In genomic region chr3:29914861-29915524, GRCh38 we compare ENCODE assay signal across 18 cellular contexts.
DNase-seq lines count a peak whose midpoint lies in the region; ATAC-seq and TF ChIP-seq lines count a peak whose summit lies in the region.
"Had no signal": no experiment of that assay in that cellular context is flagged by ENCODE, and none has a peak within 500 bp of the region (broad histone marks: within the 10 kb centered on the region; RNA-seq: fewer than 3 reads in every experiment).

No MANE protein-coding gene starts in this region.

- TF ChIP-seq CTCF in AG09319 (IDR thresholded peaks at IDR 0.05; ENCODE audit: low read depth, low read length): no peak
- no peak for TF ChIP-seq CTCF in epithelial cell of esophagus (IDR thresholded peaks at IDR 0.05; ENCODE audit: insufficient read depth, low read depth, low read length, missing control alignments)
- TF ChIP-seq CTCF in osteocyte (IDR thresholded peaks at IDR 0.05): no peak

- H3K27ac Mint-ChIP-seq in osteocyte (ENCODE audit: unreplicated experiment): peak overlapping the region; percentile 3
- H3K27ac Mint-ChIP-seq: activated CD4-positive, alpha-beta T cell treated with anti-CD3 and anti-CD28 coated beads, Interleukin-2, amount 10 ng/mL, durations not matched to agents 7 days and 5 days; activated naive CD8-positive, alpha-beta T cell treated with anti-CD3 and anti-CD28 coated beads, Interleukin-2, amount 10 ng/mL, durations not matched to agents 7 days and 5 days; activated T-cell treated with anti-CD3 and anti-CD28 coated beads, Interleukin-2, amount 50 U/mL, for 24 hours; natural killer cell treated with Interleukin-12 subunit alpha and Interleukin-12 subunit beta and Interleukin-15 and Interleukin-18, amount 100 ng/mL, for 72 hours had no signal

- H3K36me3 Mint-ChIP-seq in osteocyte (ENCODE audit: unreplicated experiment): peaks cover 6% of the 10 kb centered on the region
- H3K36me3 Mint-ChIP-seq: activated naive CD8-positive, alpha-beta T cell treated with anti-CD3 and anti-CD28 coated beads, Interleukin-2, amount 10 ng/mL, durations not matched to agents 7 days and 5 days; natural killer cell treated with Interleukin-12 subunit alpha and Interleukin-12 subunit beta and Interleukin-15 and Interleukin-18, amount 100 ng/mL, for 72 hours had no signal

- DNase-seq in AG09319 (ENCODE audit: extremely low read depth, low read depth): peak; percentile 23
- peak; percentile 46 for DNase-seq in LHCN-M2 (ENCODE audit: low read depth)
- DNase-seq in epithelial cell of esophagus (ENCODE audit: low read depth): peak; percentile 33
- no peak for DNase-seq in osteocyte (ENCODE audit: extremely low spot score, unreplicated experiment)
- DNase-seq in T-helper 1 cell: no peak
- no peak for DNase-seq in SW 1271 (lab: John Stamatoyannopoulos, UW)
- DNase-seq: activated CD4-positive, alpha-beta T cell treated with anti-CD3 and anti-CD28 coated beads, Interleukin-2, amount 10 ng/mL, durations not matched to agents 7 days and 5 days; activated naive CD8-positive, alpha-beta T cell treated with anti-CD3 and anti-CD28 coated beads, Interleukin-2, amount 10 ng/mL, durations not matched to agents 7 days and 5 days; activated T-cell treated with anti-CD3 and anti-CD28 coated beads, Interleukin-2, amount 50 U/mL, for 24 hours; lower lobe of right lung; NCI-H1092 treated with DMSO at 0.1 percent for 48 hours; Right ventricle myocardium superior; T-helper 9 cell; tibial artery had no signal

- no peak for ATAC-seq in HG03521 (IDR thresholded peaks at IDR 0.05; ENCODE audit: unreplicated experiment)
- no peak for ATAC-seq in GM18867 (IDR thresholded peaks at IDR 0.05; ENCODE audit: unreplicated experiment)
- ATAC-seq: lower lobe of right lung; natural killer cell treated with Interleukin-12 subunit alpha and Interleukin-12 subunit beta and Interleukin-15 and Interleukin-18, amount 100 ng/mL, for 72 hours had no signal

- no peak overlapping the region for H3K4me3 ChIP-seq in epithelial cell of esophagus (ENCODE audit: low read length)
- H3K4me3 ChIP-seq: esophagus muscularis mucosa, lower lobe of right lung, tibial artery had no signal

- H3K27me3 Mint-ChIP-seq in osteocyte (ENCODE audit: unreplicated experiment): no peaks in the 10 kb centered on the region
- H3K27me3 Mint-ChIP-seq: activated naive CD8-positive, alpha-beta T cell treated with anti-CD3 and anti-CD28 coated beads, Interleukin-2, amount 10 ng/mL, durations not matched to agents 7 days and 5 days; natural killer cell treated with Interleukin-12 subunit alpha and Interleukin-12 subunit beta and Interleukin-15 and Interleukin-18, amount 100 ng/mL, for 72 hours had no signal

- H3K4me3 Mint-ChIP-seq in osteocyte (ENCODE audit: unreplicated experiment): no peak overlapping the region
- H3K4me3 Mint-ChIP-seq: activated CD4-positive, alpha-beta T cell treated with anti-CD3 and anti-CD28 coated beads, Interleukin-2, amount 10 ng/mL, durations not matched to agents 7 days and 5 days; activated naive CD8-positive, alpha-beta T cell treated with anti-CD3 and anti-CD28 coated beads, Interleukin-2, amount 10 ng/mL, durations not matched to agents 7 days and 5 days; activated T-cell treated with anti-CD3 and anti-CD28 coated beads, Interleukin-2, amount 50 U/mL, for 24 hours; natural killer cell treated with Interleukin-12 subunit alpha and Interleukin-12 subunit beta and Interleukin-15 and Interleukin-18, amount 100 ng/mL, for 72 hours had no signal

- peaks cover 16% of the 10 kb centered on the region for H3K4me1 Mint-ChIP-seq in osteocyte (ENCODE audit: unreplicated experiment)
- H3K4me1 Mint-ChIP-seq: activated CD4-positive, alpha-beta T cell treated with anti-CD3 and anti-CD28 coated beads, Interleukin-2, amount 10 ng/mL, durations not matched to agents 7 days and 5 days; activated naive CD8-positive, alpha-beta T cell treated with anti-CD3 and anti-CD28 coated beads, Interleukin-2, amount 10 ng/mL, durations not matched to agents 7 days and 5 days had no signal

- H3K9me3 Mint-ChIP-seq in osteocyte (ENCODE audit: unreplicated experiment): peaks cover 4% of the 10 kb centered on the region
- H3K9me3 Mint-ChIP-seq: activated CD4-positive, alpha-beta T cell treated with anti-CD3 and anti-CD28 coated beads, Interleukin-2, amount 10 ng/mL, durations not matched to agents 7 days and 5 days; activated naive CD8-positive, alpha-beta T cell treated with anti-CD3 and anti-CD28 coated beads, Interleukin-2, amount 10 ng/mL, durations not matched to agents 7 days and 5 days; activated T-cell treated with anti-CD3 and anti-CD28 coated beads, Interleukin-2, amount 50 U/mL, for 24 hours; natural killer cell treated with Interleukin-12 subunit alpha and Interleukin-12 subunit beta and Interleukin-15 and Interleukin-18, amount 100 ng/mL, for 72 hours had no signal

Comparison
In these comparisons a context has a peak if more than half of its experiments do, and no peak if none do; other contexts are left out.
1. DNase-seq: peak in AG09319 (single experiment), LHCN-M2 (single experiment) and epithelial cell of esophagus (single experiment); none in osteocyte (single experiment), T-helper 1 cell (0 of 5) and SW 1271 (0 of 2).